Comparison of ENCODE assay signal across 14 cellular contexts in the genomic region with DNA sequence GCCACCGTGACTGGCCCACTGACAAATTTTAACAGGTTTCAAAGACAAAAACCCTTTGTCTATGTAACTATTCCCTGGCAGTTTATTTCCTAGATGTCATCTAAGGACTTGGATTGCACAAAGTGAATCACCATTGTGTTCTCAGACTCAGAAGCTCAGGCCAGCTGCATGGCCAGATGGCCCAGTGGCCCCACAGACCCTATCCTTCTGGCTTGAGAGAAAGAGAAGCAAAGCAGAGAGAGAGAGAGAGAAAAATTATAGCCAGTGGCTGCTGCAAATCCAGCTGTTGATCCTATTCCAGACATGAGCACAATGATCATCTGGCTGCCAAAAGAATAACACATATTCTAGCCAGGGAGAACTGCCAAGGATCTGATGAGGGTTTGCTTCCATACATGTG. TPM values are rescaled to one million over a fixed set of nuclear protein-coding genes. Genes with fewer than 3 reads are reported as not detected.
DNase-seq lines count a peak whose midpoint lies in the region; ATAC-seq and TF ChIP-seq lines count a peak whose summit lies in the region.
"Had no signal": no experiment of that assay in that cellular context is flagged by ENCODE, and none has a peak within 500 bp of the region (broad histone marks: within the 10 kb centered on the region; RNA-seq: fewer than 3 reads in every experiment).

No MANE protein-coding gene starts in this region.

- intact Hi-C loops in right cardiac atrium (cut with DNase I): no loop called here

- CTCF ChIA-PET in activated CD8-positive, alpha-beta memory T cell treated with anti-CD3 and anti-CD28 coated beads, Interleukin-2, amount 10 ng/mL, durations not matched to agents 7 days and 5 days (lab: Charles Lee): interaction anchor here (0.7 to 1.6 kb wide), 3 partner anchors 16 to 25 kb away, joined by 3 to 6 read pairs (median 5); a partner anchor contains a TSS

- ATAC-seq in activated CD8-positive, alpha-beta memory T cell treated with anti-CD3 and anti-CD28 coated beads, Interleukin-2, amount 10 ng/mL, durations not matched to agents 7 days and 5 days: no peak
- ATAC-seq in right cardiac atrium (peak; percentile 59 to 65), GM19351 (IDR thresholded peaks at IDR 0.05; ENCODE audit: unreplicated experiment) (no peak)
- ATAC-seq: foreskin keratinocyte, GM12878 had no signal

- peaks cover 75% of the 10 kb centered on the region for H3K4me1 Mint-ChIP-seq in activated CD8-positive, alpha-beta memory T cell treated with anti-CD3 and anti-CD28 coated beads, Interleukin-2, amount 10 ng/mL, durations not matched to agents 7 days and 5 days

- H3K4me1 ChIP-seq in right cardiac atrium (ENCODE audit: control insufficient read depth, insufficient read depth, low read length): no peaks in the 10 kb centered on the region
- no peaks in the 10 kb centered on the region for H3K4me1 ChIP-seq in HAP-1
- H3K4me1 ChIP-seq: foreskin keratinocyte had no signal

- H3K27ac Mint-ChIP-seq in activated CD8-positive, alpha-beta memory T cell treated with anti-CD3 and anti-CD28 coated beads, Interleukin-2, amount 10 ng/mL, durations not matched to agents 7 days and 5 days: peak overlapping the region; percentile 61

- H3K9me3 Mint-ChIP-seq in activated CD8-positive, alpha-beta memory T cell treated with anti-CD3 and anti-CD28 coated beads, Interleukin-2, amount 10 ng/mL, durations not matched to agents 7 days and 5 days (ENCODE audit: low read depth): no peaks in the 10 kb centered on the region

- no peaks in the 10 kb centered on the region for H3K36me3 ChIP-seq in HAP-1 (replicated peaks)

- no peak for DNase-seq in activated CD8-positive, alpha-beta memory T cell treated with anti-CD3 and anti-CD28 coated beads, Interleukin-2, amount 10 ng/mL, durations not matched to agents 7 days and 5 days
- no peak for DNase-seq in activated CD8-positive, alpha-beta memory T cell treated with anti-CD3 and anti-CD28 coated beads, Interleukin-2, amount 50 U/mL, for 48 hours
- DNase-seq in cardiac fibroblast (ENCODE audit: low read depth in 2 of 2) (peak; percentile 40 to 83), right cardiac atrium (peak in 2 of 3 donors; percentile 64 to 65), stromal cell of bone marrow (ENCODE audit: low read depth) (peak; percentile 21), ACHN (no peak), HAP-1 (ENCODE audit: low spot score in 2 of 2) (no peak)
- DNase-seq: activated naive CD8-positive, alpha-beta T cell treated with anti-CD3 and anti-CD28 coated beads for 36 hours; foreskin keratinocyte; kidney glomerular epithelial cell; NCI-H2107 had no signal

- H3K27ac ChIP-seq in right cardiac atrium (ENCODE audit: low read length): no peak overlapping the region
- H3K27ac ChIP-seq: foreskin keratinocyte had no signal

- H3K27me3 ChIP-seq in right cardiac atrium (ENCODE audit: control insufficient read depth, insufficient read depth) (no peaks in the 10 kb centered on the region), HAP-1 (ENCODE audit: low read depth) (no peaks in the 10 kb centered on the region)

- in situ Hi-C loops in ACHN (cut with HindIII; ENCODE audit: low pct_ligation_motif_present, low pct_unique_long_range_greater_than_20kb, low sequenced_read_pairs): no loop called here
- in situ Hi-C loops in HAP-1 (cut with MboI; ENCODE audit: low sequenced_read_pairs): no loop called here

- peaks cover 17% of the 10 kb centered on the region for H3K36me3 Mint-ChIP-seq in activated CD8-positive, alpha-beta memory T cell treated with anti-CD3 and anti-CD28 coated beads, Interleukin-2, amount 10 ng/mL, durations not matched to agents 7 days and 5 days

- no peak for TF ChIP-seq CTCF in cardiac fibroblast (IDR thresholded peaks at IDR 0.05; ENCODE audit: low read depth, low read length)

- WGBS in right cardiac atrium: 56% methylated on average over 1 of the region's 1 CpG

- H3K4me3 Mint-ChIP-seq in activated CD8-positive, alpha-beta memory T cell treated with anti-CD3 and anti-CD28 coated beads, Interleukin-2, amount 10 ng/mL, durations not matched to agents 7 days and 5 days: no peak overlapping the region
- H3K4me3 Mint-ChIP-seq: activated naive CD8-positive, alpha-beta T cell treated with anti-CD3 and anti-CD28 coated beads for 36 hours had no signal

- H3K4me3 ChIP-seq in cardiac fibroblast (replicated peaks in 1 of 2; ENCODE audit: low read depth in 2 of 2, low read length in 2 of 2): no peak overlapping the region
- H3K4me3 ChIP-seq in right cardiac atrium (ENCODE audit: low read length): no peak overlapping the region
- no peak overlapping the region for H3K4me3 ChIP-seq in HAP-1
- H3K4me3 ChIP-seq: GM12878 had no signal

- no peaks in the 10 kb centered on the region for H3K9me3 ChIP-seq in right cardiac atrium (ENCODE audit: control insufficient read depth, low read length)
- no peaks in the 10 kb centered on the region for H3K9me3 ChIP-seq in HAP-1

- no peaks in the 10 kb centered on the region for H3K27me3 Mint-ChIP-seq in activated CD8-positive, alpha-beta memory T cell treated with anti-CD3 and anti-CD28 coated beads, Interleukin-2, amount 10 ng/mL, durations not matched to agents 7 days and 5 days

RNA-seq across cellular contexts. Expression of a gene that starts 25.8 kb away (rescaled TPM):
- total RNA-seq in activated CD8-positive, alpha-beta memory T cell treated with anti-CD3 and anti-CD28 coated beads, Interleukin-2, amount 10 ng/mL, durations not matched to agents 7 days and 5 days: 10 to 100 TPM; 20.8 to 66.6 TPM
- total RNA-seq in right cardiac atrium: not detected
- polyA plus RNA-seq in right cardiac atrium: 0.07 TPM
- total RNA-seq: foreskin keratinocyte, GM12878, OCI-LY7 had no signal
- polyA plus RNA-seq: foreskin keratinocyte, GM12878 had no signal

RNA-seq across cellular contexts. Expression of a gene that starts 43.2 kb away (rescaled TPM):
- 10 to 100 TPM; 26.9 to 49.7 TPM for total RNA-seq in activated CD8-positive, alpha-beta memory T cell treated with anti-CD3 and anti-CD28 coated beads, Interleukin-2, amount 10 ng/mL, durations not matched to agents 7 days and 5 days
- total RNA-seq in right cardiac atrium: under 1 TPM in 2 of 4 donors, not detected in 2; 0.09 to 0.12 TPM
- 0.05 TPM for polyA plus RNA-seq in right cardiac atrium
- total RNA-seq: foreskin keratinocyte, OCI-LY7 had no signal
- polyA plus RNA-seq: foreskin keratinocyte had no signal

Comparison
In these comparisons a context has a peak if more than half of its experiments do, and no peak if none do; other contexts are left out.
1. ATAC-seq: peak in right cardiac atrium (2 of 2); none in activated CD8-positive, alpha-beta memory T cell treated with anti-CD3 and anti-CD28 coated beads, Interleukin-2, amount 10 ng/mL, durations not matched to agents 7 days and 5 days (single experiment) and GM19351 (single experiment).
2. DNase-seq: peak in cardiac fibroblast (2 of 2), right cardiac atrium (2 of 3) and stromal cell of bone marrow (single experiment); none in activated CD8-positive, alpha-beta memory T cell treated with anti-CD3 and anti-CD28 coated beads, Interleukin-2, amount 10 ng/mL, durations not matched to agents 7 days and 5 days (single experiment), activated CD8-positive, alpha-beta memory T cell treated with anti-CD3 and anti-CD28 coated beads, Interleukin-2, amount 50 U/mL, for 48 hours (single experiment), ACHN (single experiment) and HAP-1 (0 of 2).
3. RNA of a gene that starts 25.8 kb away (total RNA-seq): 20.8 to 66.6 TPM in activated CD8-positive, alpha-beta memory T cell treated with anti-CD3 and anti-CD28 coated beads, Interleukin-2, amount 10 ng/mL, durations not matched to agents 7 days and 5 days; not detected in right cardiac atrium; every median in the first group is over 10 times any median in the second.
4. RNA of a gene that starts 43.2 kb away (total RNA-seq): 26.9 to 49.7 TPM in activated CD8-positive, alpha-beta memory T cell treated with anti-CD3 and anti-CD28 coated beads, Interleukin-2, amount 10 ng/mL, durations not matched to agents 7 days and 5 days; 0.09 to 0.12 TPM in right cardiac atrium; every median in the first group is over 10 times any median in the second.